Comparison of ENCODE assay signal across 1 cellular context in genomic region chr2:51000849-51001617, GRCh38.
TF ChIP-seq lines count a peak whose summit lies in the region.

No MANE protein-coding gene starts in this region.

TF ChIP-seq in H1, 55 proteins besides CTCF, POLR2A, EP300 and RAD21:
- TF ChIP-seq NANOG (IDR thresholded peaks at IDR 0.05; ENCODE audit: insufficient read depth, low read depth, low read length, poor library complexity, severe bottlenecking) (peak; percentile 62), CHD7 (IDR thresholded peaks at IDR 0.05; ENCODE audit: insufficient replicate concordance, low read length) (peak; percentile 87), SP1 (IDR thresholded peaks at IDR 0.05; ENCODE audit: low read depth, low read length) (peak; percentile 24; the same call in 1 of the 2 replicates), POU5F1 (IDR thresholded peaks at IDR 0.05; ENCODE audit: low read depth, low read length) (no peak)
